ENCODE assay signal across 35 cellular contexts in the genomic region with DNA sequence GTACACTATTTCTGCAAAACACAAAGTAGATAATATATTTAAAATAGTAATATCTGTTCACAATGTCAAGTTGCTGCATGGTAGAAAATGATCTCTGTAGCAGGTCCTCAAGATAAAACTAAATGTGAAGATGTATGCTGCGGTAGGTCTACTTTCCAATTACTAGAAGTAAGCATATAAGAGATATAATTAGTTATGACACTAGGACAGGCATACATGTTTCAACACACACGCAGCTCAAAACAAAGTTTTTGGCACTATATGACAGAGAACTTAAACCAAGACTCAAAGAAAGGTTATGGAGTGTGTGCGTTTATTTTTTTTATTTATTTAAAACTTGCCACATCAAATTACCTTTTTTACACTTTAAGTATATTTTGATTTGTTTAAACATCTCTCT. TPM values are rescaled to one million over a fixed set of nuclear protein-coding genes. Genes with fewer than 3 reads are reported as not detected.
"Had no signal": no experiment of that assay in that cellular context is flagged by ENCODE, and none has a peak within 500 bp of the region (broad histone marks: within the 10 kb centered on the region; RNA-seq: fewer than 3 reads in every experiment).

No MANE protein-coding gene starts in this region.

- DNase-seq: Karpas-422, Kasumi-1, MG63, MM.1S, MV-4-11, NCI-H1048, NCI-H1092, NCI-H1092 treated with DMSO at 0.1 percent for 48 hours, NCI-H1105, NCI-H1105 treated with DMSO at 0.1 percent for 48 hours, NCI-H1417, NCI-H1417 treated with DMSO at 0.1 percent for 48 hours, NCI-H1436, NCI-H1436 treated with DMSO at 0.1 percent for 48 hours, NCI-H146, NCI-H1694, NCI-H1694 treated with DMSO at 0.1 percent for 48 hours, NCI-H187, NCI-H187 treated with DMSO at 0.1 percent for 48 hours, NCI-H1930, NCI-H2029, NCI-H2029 treated with DMSO at 0.1 percent for 48 hours, NCI-H2081, NCI-H2081 treated with DMSO at 0.1 percent for 48 hours, NCI-H2107, NCI-H2171, NCI-H2171 treated with DMSO at 0.1 percent for 48 hours, NCI-H2227 treated with DMSO at 0.1 percent for 48 hours, NCI-H226, NCI-H345, NCI-H446, NCI-H446 treated with DMSO at 0.1 percent for 48 hours, NCI-H510A, NCI-H510A treated with DMSO at 0.1 percent for 48 hours had no signal

- H3K27me3 ChIP-seq: MG63 had no signal

- H3K4me3 ChIP-seq: MG63 had no signal

- H3K36me3 ChIP-seq: MG63 had no signal

RNA-seq across cellular contexts. Expression of a gene that starts 23.5 kb away (rescaled TPM):
- total RNA-seq: MCF 10A had no signal
